In the genomic region with DNA sequence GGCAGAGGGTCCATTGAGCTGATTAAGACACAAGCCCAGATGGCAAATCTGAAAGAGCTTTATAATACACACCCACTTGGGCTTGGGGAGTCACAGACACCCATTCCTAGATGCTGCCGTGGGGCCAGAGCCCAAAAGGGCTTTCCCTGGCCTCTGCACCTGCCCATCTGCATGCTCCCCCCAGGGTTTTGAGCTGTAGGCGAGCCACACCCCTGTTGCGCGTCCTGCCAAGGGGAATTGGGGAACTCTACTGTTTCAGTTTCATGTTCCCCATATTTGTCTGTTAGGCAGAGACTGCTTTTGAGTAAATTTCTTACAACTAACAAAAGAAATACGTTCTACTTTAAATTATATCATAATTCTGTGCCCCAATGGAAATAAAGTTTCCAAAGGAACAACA, we compare ENCODE assay signal across 1 cellular context.
TF ChIP-seq lines count a peak whose summit lies in the region.

No MANE protein-coding gene starts in this region.

TF ChIP-seq in GM12878, 131 proteins besides CTCF, POLR2A, EP300 and RAD21 (continued from another document):
- TF ChIP-seq, protein P1, sequence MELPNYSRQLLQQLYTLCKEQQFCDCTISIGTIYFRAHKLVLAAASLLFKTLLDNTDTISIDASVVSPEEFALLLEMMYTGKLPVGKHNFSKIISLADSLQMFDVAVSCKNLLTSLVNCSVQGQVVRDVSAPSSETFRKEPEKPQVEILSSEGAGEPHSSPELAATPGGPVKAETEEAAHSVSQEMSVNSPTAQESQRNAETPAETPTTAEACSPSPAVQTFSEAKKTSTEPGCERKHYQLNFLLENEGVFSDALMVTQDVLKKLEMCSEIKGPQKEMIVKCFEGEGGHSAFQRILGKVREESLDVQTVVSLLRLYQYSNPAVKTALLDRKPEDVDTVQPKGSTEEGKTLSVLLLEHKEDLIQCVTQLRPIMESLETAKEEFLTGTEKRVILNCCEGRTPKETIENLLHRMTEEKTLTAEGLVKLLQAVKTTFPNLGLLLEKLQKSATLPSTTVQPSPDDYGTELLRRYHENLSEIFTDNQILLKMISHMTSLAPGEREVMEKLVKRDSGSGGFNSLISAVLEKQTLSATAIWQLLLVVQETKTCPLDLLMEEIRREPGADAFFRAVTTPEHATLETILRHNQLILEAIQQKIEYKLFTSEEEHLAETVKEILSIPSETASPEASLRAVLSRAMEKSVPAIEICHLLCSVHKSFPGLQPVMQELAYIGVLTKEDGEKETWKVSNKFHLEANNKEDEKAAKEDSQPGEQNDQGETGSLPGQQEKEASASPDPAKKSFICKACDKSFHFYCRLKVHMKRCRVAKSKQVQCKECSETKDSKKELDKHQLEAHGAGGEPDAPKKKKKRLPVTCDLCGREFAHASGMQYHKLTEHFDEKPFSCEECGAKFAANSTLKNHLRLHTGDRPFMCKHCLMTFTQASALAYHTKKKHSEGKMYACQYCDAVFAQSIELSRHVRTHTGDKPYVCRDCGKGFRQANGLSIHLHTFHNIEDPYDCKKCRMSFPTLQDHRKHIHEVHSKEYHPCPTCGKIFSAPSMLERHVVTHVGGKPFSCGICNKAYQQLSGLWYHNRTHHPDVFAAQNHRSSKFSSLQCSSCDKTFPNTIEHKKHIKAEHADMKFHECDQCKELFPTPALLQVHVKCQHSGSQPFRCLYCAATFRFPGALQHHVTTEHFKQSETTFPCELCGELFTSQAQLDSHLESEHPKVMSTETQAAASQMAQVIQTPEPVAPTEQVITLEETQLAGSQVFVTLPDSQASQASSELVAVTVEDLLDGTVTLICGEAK (IDR thresholded peaks at IDR 0.05; ENCODE audit: borderline replicate concordance): peak; percentile 45; the same call in 1 of the 2 replicates
- TF ChIP-seq EED (IDR thresholded peaks at IDR 0.05; ENCODE audit: low read depth): peak; percentile 83
- no peak for TF ChIP-seq YY1 (IDR thresholded peaks at IDR 0.05; ENCODE audit: low read depth, low read length)
- 0 out of 2 replicates have a peak, but pooled peaks have one; percentile 26 for TF ChIP-seq MEF2A (IDR thresholded peaks at IDR 0.05; ENCODE audit: insufficient read depth, low read depth, low read length)
- peak; percentile 44; the same call in 1 of the 2 replicates for TF ChIP-seq DPF2 (IDR thresholded peaks at IDR 0.05)
- 0 out of 4 replicates have a peak, but pooled peaks of 1 of the 2 experiments have one; percentile 54 for TF ChIP-seq SRF (IDR thresholded peaks at IDR 0.05; ENCODE audit: low read depth in 2 of 2, low read length in 2 of 2)
- TF ChIP-seq JUNB (IDR thresholded peaks at IDR 0.05): peak; percentile 8; the same call in 1 of the 2 replicates
- peak; percentile 69 for TF ChIP-seq MEF2B (IDR thresholded peaks at IDR 0.05; ENCODE audit: partially characterized antibody, poor library complexity, severe bottlenecking)
- peak; percentile 42; the same call in 1 of the 2 replicates for TF ChIP-seq RUNX3 (IDR thresholded peaks at IDR 0.05; ENCODE audit: low read length)
- TF ChIP-seq FOXK2 (IDR thresholded peaks at IDR 0.05): no peak
- peak; percentile 74; the same call in 1 of the 2 replicates for TF ChIP-seq MTA3 (IDR thresholded peaks at IDR 0.05; ENCODE audit: borderline replicate concordance, low read length)
- TF ChIP-seq TCF3 (IDR thresholded peaks at IDR 0.05; ENCODE audit: borderline replicate concordance, insufficient read depth, low read depth, low read length): peak; percentile 39; the same call in 1 of the 2 replicates
- TF ChIP-seq NFIC (IDR thresholded peaks at IDR 0.05; ENCODE audit: low read depth, low read length): peak; percentile 80
- peak; percentile 81 for TF ChIP-seq IKZF1 (conservative IDR thresholded peaks at IDR 0.05)
- TF ChIP-seq SPI1 (IDR thresholded peaks at IDR 0.05; ENCODE audit: borderline replicate concordance, insufficient read depth, low read depth, low read length): peak; percentile 75; the same call in 1 of the 2 replicates
- peak in 1 of 2 experiments; percentile 33; a peak in 1 of 4 replicates for TF ChIP-seq ETV6 (conservative IDR thresholded peaks at IDR 0.05 in 1 of 2, IDR thresholded peaks at IDR 0.05 in 1 of 2; ENCODE audit: borderline replicate concordance in 1 of 2, low read depth in 1 of 2)
- TF ChIP-seq KLF5 (IDR thresholded peaks at IDR 0.05; ENCODE audit: partially characterized antibody): no peak
- TF ChIP-seq PAX5 (IDR thresholded peaks at IDR 0.05; ENCODE audit: borderline replicate concordance, low read depth, low read length): peak; percentile 46; the same call in 1 of the 2 replicates
- TF ChIP-seq, protein P2, sequence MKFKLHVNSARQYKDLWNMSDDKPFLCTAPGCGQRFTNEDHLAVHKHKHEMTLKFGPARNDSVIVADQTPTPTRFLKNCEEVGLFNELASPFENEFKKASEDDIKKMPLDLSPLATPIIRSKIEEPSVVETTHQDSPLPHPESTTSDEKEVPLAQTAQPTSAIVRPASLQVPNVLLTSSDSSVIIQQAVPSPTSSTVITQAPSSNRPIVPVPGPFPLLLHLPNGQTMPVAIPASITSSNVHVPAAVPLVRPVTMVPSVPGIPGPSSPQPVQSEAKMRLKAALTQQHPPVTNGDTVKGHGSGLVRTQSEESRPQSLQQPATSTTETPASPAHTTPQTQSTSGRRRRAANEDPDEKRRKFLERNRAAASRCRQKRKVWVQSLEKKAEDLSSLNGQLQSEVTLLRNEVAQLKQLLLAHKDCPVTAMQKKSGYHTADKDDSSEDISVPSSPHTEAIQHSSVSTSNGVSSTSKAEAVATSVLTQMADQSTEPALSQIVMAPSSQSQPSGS (IDR thresholded peaks at IDR 0.05; ENCODE audit: low read length): peak; percentile 57; the same call in 1 of the 2 replicates
- TF ChIP-seq, protein P3, sequence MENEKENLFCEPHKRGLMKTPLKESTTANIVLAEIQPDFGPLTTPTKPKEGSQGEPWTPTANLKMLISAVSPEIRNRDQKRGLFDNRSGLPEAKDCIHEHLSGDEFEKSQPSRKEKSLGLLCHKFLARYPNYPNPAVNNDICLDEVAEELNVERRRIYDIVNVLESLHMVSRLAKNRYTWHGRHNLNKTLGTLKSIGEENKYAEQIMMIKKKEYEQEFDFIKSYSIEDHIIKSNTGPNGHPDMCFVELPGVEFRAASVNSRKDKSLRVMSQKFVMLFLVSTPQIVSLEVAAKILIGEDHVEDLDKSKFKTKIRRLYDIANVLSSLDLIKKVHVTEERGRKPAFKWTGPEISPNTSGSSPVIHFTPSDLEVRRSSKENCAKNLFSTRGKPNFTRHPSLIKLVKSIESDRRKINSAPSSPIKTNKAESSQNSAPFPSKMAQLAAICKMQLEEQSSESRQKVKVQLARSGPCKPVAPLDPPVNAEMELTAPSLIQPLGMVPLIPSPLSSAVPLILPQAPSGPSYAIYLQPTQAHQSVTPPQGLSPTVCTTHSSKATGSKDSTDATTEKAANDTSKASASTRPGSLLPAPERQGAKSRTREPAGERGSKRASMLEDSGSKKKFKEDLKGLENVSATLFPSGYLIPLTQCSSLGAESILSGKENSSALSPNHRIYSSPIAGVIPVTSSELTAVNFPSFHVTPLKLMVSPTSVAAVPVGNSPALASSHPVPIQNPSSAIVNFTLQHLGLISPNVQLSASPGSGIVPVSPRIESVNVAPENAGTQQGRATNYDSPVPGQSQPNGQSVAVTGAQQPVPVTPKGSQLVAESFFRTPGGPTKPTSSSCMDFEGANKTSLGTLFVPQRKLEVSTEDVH (IDR thresholded peaks at IDR 0.05; ENCODE audit: low read depth, partially characterized antibody): peak; percentile 24
- 0 out of 3 replicates have a peak, but pooled peaks have one; percentile 40 for TF ChIP-seq POU2F2 (IDR thresholded peaks at IDR 0.05; ENCODE audit: borderline replicate concordance, low read depth, low read length)
- TF ChIP-seq IRF4 (IDR thresholded peaks at IDR 0.05; ENCODE audit: low read depth, low read length): 0 out of 2 replicates have a peak, but pooled peaks have one; percentile 22
- TF ChIP-seq CREB1 (IDR thresholded peaks at IDR 0.05; ENCODE audit: low read depth): peak; percentile 51; the same call in 1 of the 2 replicates
- TF ChIP-seq BCL11A (IDR thresholded peaks at IDR 0.05; ENCODE audit: low read depth, low read length): peak; percentile 46; the same call in 1 of the 2 replicates
- TF ChIP-seq FOXM1 (IDR thresholded peaks at IDR 0.05; ENCODE audit: low read depth, low read length): 0 out of 2 replicates have a peak, but pooled peaks have one; percentile 21
- no peak for TF ChIP-seq RFX5 (IDR thresholded peaks at IDR 0.05; ENCODE audit: low read depth, low read length)
- peak; percentile 82 to 83 for TF ChIP-seq IKZF2 (IDR thresholded peaks at IDR 0.05)
- peak in 1 of 2 experiments; percentile 62; a peak in 1 of 4 replicates for TF ChIP-seq BHLHE40 (IDR thresholded peaks at IDR 0.05; ENCODE audit: borderline replicate concordance in 1 of 2, low read depth in 2 of 2, low read length in 1 of 2)
TF ChIP-seq in GM12878: peak in this region for 28.
